Comparison of ENCODE assay signal across 8 cellular contexts in genomic region chr12:77324763-77325468, GRCh38.
DNase-seq lines count a peak whose midpoint lies in the region; ATAC-seq lines count a peak whose summit lies in the region.

No MANE protein-coding gene starts in this region.

- no peak overlapping the region for H4K91ac ChIP-seq in neuronal stem cell (ENCODE audit: low read depth, low read length, poor library complexity)

- no CpG with 5 or more reads among the region's 64 CpGs for WGBS in neuronal stem cell (ENCODE audit: extremely low coverage in 2 of 2, insufficient read length in 2 of 2, insufficient replicate concordance in 1 of 2), 2 donors

- H2BK15ac ChIP-seq in neuronal stem cell (ENCODE audit: low read length), result no peak overlapping the region

- no peak overlapping the region for H4K8ac ChIP-seq in neuronal stem cell (ENCODE audit: low read depth, low read length)

- no peak overlapping the region for H3K9ac ChIP-seq in neuronal stem cell (ENCODE audit: low read depth, low read length, poor library complexity)

- H3K4me1 ChIP-seq in neuronal stem cell (ENCODE audit: control insufficient read depth in 2 of 2, insufficient read depth in 1 of 2, low read depth in 1 of 2, low read length in 2 of 2), result peaks cover 0 to 7% of the 10 kb centered on the region in 2 donors

- H2BK12ac ChIP-seq in neuronal stem cell (ENCODE audit: low read length), result peak overlapping the region; percentile 91

- no peaks in the 10 kb centered on the region for H3K36me3 ChIP-seq in neuronal stem cell (replicated peaks in 1 of 2; ENCODE audit: control insufficient read depth in 2 of 2, insufficient read depth in 2 of 2, low read length in 2 of 2)

- peak; percentile 96 for ATAC-seq in GM19035 (IDR thresholded peaks at IDR 0.05; ENCODE audit: unreplicated experiment)
- ATAC-seq in HG03108 (IDR thresholded peaks at IDR 0.05; ENCODE audit: unreplicated experiment), result peak; percentile 95

- no peak overlapping the region for H3K14ac ChIP-seq in neuronal stem cell (ENCODE audit: low read length)

- peaks cover 0 to 36% (median 7%) of the 10 kb centered on the region in 3 experiments for H3K27me3 ChIP-seq in neuronal stem cell (ENCODE audit: control insufficient read depth in 3 of 3, insufficient read depth in 3 of 3, low read depth in 1 of 3, low read length in 3 of 3)

- peak overlapping the region; percentile 70 for H3K4me3 Mint-ChIP-seq in activated T-helper 2 cell treated with anti-CD3 and anti-CD28 coated beads, Interferon-gamma antibody, Interleukin-2, Interleukin-4, amounts not matched to agents 10 μg/mL and 5 μg/mL and 100 μg/mL, durations not matched to agents 14 hours and 24 hours and 36 hours (ENCODE audit: low read depth)

- no peak overlapping the region for H3K4ac ChIP-seq in neuronal stem cell (ENCODE audit: low read length)

- H3K79me1 ChIP-seq in neuronal stem cell (ENCODE audit: low read depth, low read length), result no peaks in the 10 kb centered on the region

- no peak overlapping the region for H2BK5ac ChIP-seq in neuronal stem cell (ENCODE audit: low read length)

- peak overlapping the region; percentile 79 for H3K4me2 ChIP-seq in neuronal stem cell (ENCODE audit: insufficient read depth, low read length, poor library complexity, severe bottlenecking)

- H3K27ac ChIP-seq in neuronal stem cell (replicated peaks; ENCODE audit: low read length), result no peak overlapping the region

- H3K4me3 ChIP-seq in neuronal stem cell (ENCODE audit: low read length in 2 of 2), result peak overlapping the region; percentile 56 to 79

- H3K18ac ChIP-seq in neuronal stem cell (ENCODE audit: low read length), result peak overlapping the region; percentile 94

- peaks cover 6% of the 10 kb centered on the region for H3K4me1 Mint-ChIP-seq in activated T-helper 2 cell treated with anti-CD3 and anti-CD28 coated beads, Interferon-gamma antibody, Interleukin-2, Interleukin-4, amounts not matched to agents 10 μg/mL and 5 μg/mL and 100 μg/mL, durations not matched to agents 14 hours and 24 hours and 36 hours (ENCODE audit: low read depth)

- H3K9me3 ChIP-seq in neuronal stem cell (replicated peaks in 1 of 2; ENCODE audit: control insufficient read depth in 2 of 2, insufficient read depth in 1 of 2, low read depth in 1 of 2, low read length in 2 of 2), result no peaks in the 10 kb centered on the region

- DNase-seq in COLO829 (ENCODE audit: low spot score), result peak; percentile 45
- DNase-seq in NCI-H345 (lab: John Stamatoyannopoulos, UW), result peak; percentile 82
- peak; percentile 18 for DNase-seq in activated T-helper 2 cell treated with anti-CD3 and anti-CD28 coated beads, Interferon-gamma antibody, Interleukin-2, Interleukin-4, amounts not matched to agents 10 μg/mL and 5 μg/mL and 100 μg/mL, durations not matched to agents 14 hours and 24 hours and 36 hours (ENCODE audit: low spot score)
- peak; percentile 37 to 89 (median 78) for DNase-seq in head of caudate nucleus
- DNase-seq in neuronal stem cell (ENCODE audit: low spot score), result peak; percentile 80
- DNase-seq in cortex of kidney (lab: John Stamatoyannopoulos, UW), result no peak

- H2AFZ ChIP-seq in neuronal stem cell (ENCODE audit: low read length), result peak overlapping the region; percentile 100

- H2BK120ac ChIP-seq in neuronal stem cell (ENCODE audit: low read depth, low read length), result no peak overlapping the region

- no peak overlapping the region for H3K23ac ChIP-seq in neuronal stem cell (ENCODE audit: low read depth, low read length, poor library complexity)

- no peaks in the 10 kb centered on the region for H3K36me3 Mint-ChIP-seq in activated T-helper 2 cell treated with anti-CD3 and anti-CD28 coated beads, Interferon-gamma antibody, Interleukin-2, Interleukin-4, amounts not matched to agents 10 μg/mL and 5 μg/mL and 100 μg/mL, durations not matched to agents 14 hours and 24 hours and 36 hours (ENCODE audit: low read depth)

- intact Hi-C loops in activated T-helper 2 cell treated with anti-CD3 and anti-CD28 coated beads, Interferon-gamma antibody, Interleukin-2, Interleukin-4, amounts not matched to agents 10 μg/mL and 5 μg/mL and 100 μg/mL, durations not matched to agents 14 hours and 24 hours and 36 hours (cut with micrococcal nuclease), result loop anchor here (5.0 kb wide), 1 partner anchor 273 kb away; no protein-coding TSS in a partner anchor
- intact Hi-C loops in head of caudate nucleus (cut with DNase I), result no loop called here

- no peak overlapping the region for H2AK5ac ChIP-seq in neuronal stem cell (ENCODE audit: low read depth, low read length)

- no peaks in the 10 kb centered on the region for H3K9me3 Mint-ChIP-seq in activated T-helper 2 cell treated with anti-CD3 and anti-CD28 coated beads, Interferon-gamma antibody, Interleukin-2, Interleukin-4, amounts not matched to agents 10 μg/mL and 5 μg/mL and 100 μg/mL, durations not matched to agents 14 hours and 24 hours and 36 hours

- H3K27me3 Mint-ChIP-seq in activated T-helper 2 cell treated with anti-CD3 and anti-CD28 coated beads, Interferon-gamma antibody, Interleukin-2, Interleukin-4, amounts not matched to agents 10 μg/mL and 5 μg/mL and 100 μg/mL, durations not matched to agents 14 hours and 24 hours and 36 hours (ENCODE audit: low read depth), result peaks cover 47% of the 10 kb centered on the region

- H3K27ac Mint-ChIP-seq in activated T-helper 2 cell treated with anti-CD3 and anti-CD28 coated beads, Interferon-gamma antibody, Interleukin-2, Interleukin-4, amounts not matched to agents 10 μg/mL and 5 μg/mL and 100 μg/mL, durations not matched to agents 14 hours and 24 hours and 36 hours, result no peak overlapping the region
